ENCODE assay signal across 8 cellular contexts in genomic region chr12:128644664-128645296, GRCh38.
DNase-seq lines count a peak whose midpoint lies in the region; ATAC-seq, FAIRE-seq and TF ChIP-seq lines count a peak whose summit lies in the region.

No MANE protein-coding gene starts in this region.

- H3K9me3 Mint-ChIP-seq in activated CD4-positive, alpha-beta T cell treated with anti-CD3 and anti-CD28 coated beads, Interleukin-2, amount 10 ng/mL, durations not matched to agents 24 days and 14 days = peaks cover 26% of the 10 kb centered on the region
- H3K9me3 Mint-ChIP-seq in activated T-cell treated with anti-CD3 and anti-CD28 coated beads, Interleukin-2, amount 50 U/mL, for 4 hours = peaks cover 14% of the 10 kb centered on the region

- CTCF ChIA-PET in HepG2 (lab: Yijun Ruan, JAX; ENCODE audit: low intra/inter-chr PET ratio, low total read pairs) = interaction anchor here (1.1 kb wide), 1 partner anchor 1267 kb away, joined by 3 read pairs; no protein-coding TSS in a partner anchor

- peak; percentile 35 for TF ChIP-seq CTCF in MM.1S (IDR thresholded peaks at IDR 0.05; ENCODE audit: low read length)
- peak; percentile 75 for TF ChIP-seq CTCF in HepG2 (CRISPR knock-in tag; IDR thresholded peaks at IDR 0.05)

- POLR2A ChIA-PET in HepG2 (lab: Yijun Ruan, JAX) = no interaction called here

- H3K27ac ChIP-seq in MM.1S (ENCODE audit: low read length) = no peak overlapping the region
- no peak overlapping the region for H3K27ac ChIP-seq in HepG2 (ENCODE audit: extremely low read length, insufficient read depth, low read length)
- no peak overlapping the region for H3K27ac ChIP-seq in right cardiac atrium (ENCODE audit: low read length)

- H3K79me2 ChIP-seq in MM.1S (ENCODE audit: low read length) (no peaks in the 10 kb centered on the region), HepG2 (ENCODE audit: insufficient read depth, low read length) (no peaks in the 10 kb centered on the region)

- no peaks in the 10 kb centered on the region for H3K36me3 ChIP-seq in MM.1S (replicated peaks; ENCODE audit: insufficient read depth, low read length)
- H3K36me3 ChIP-seq in HepG2 (replicated peaks in 1 of 2; ENCODE audit: control insufficient read depth in 1 of 2, insufficient read depth in 2 of 2, low read length in 2 of 2) = no peaks in the 10 kb centered on the region

- no peaks in the 10 kb centered on the region for H3F3A ChIP-seq in MM.1S (ENCODE audit: insufficient read depth, low read length)

- no peak for FAIRE-seq in HepG2 (lab: Jason Lieb, UNC)

- no peaks in the 10 kb centered on the region for H3K27me3 Mint-ChIP-seq in activated CD4-positive, alpha-beta T cell treated with anti-CD3 and anti-CD28 coated beads, Interleukin-2, amount 10 ng/mL, durations not matched to agents 24 days and 14 days
- H3K27me3 Mint-ChIP-seq in activated T-cell treated with anti-CD3 and anti-CD28 coated beads, Interleukin-2, amount 50 U/mL, for 4 hours (ENCODE audit: low read depth) = no peaks in the 10 kb centered on the region

- TF ChIP-seq EP300 in HepG2 (IDR thresholded peaks at IDR 0.05; ENCODE audit: low read depth in 2 of 2, low read length in 2 of 2) (no peak), HepG2 (CRISPR knock-in tag; IDR thresholded peaks at IDR 0.05; ENCODE audit: borderline replicate concordance) (no peak)

- H3K9me2 ChIP-seq in MM.1S (replicated peaks; ENCODE audit: insufficient read depth, low read length) = no peaks in the 10 kb centered on the region

- H3K9me3 ChIP-seq in MM.1S (replicated peaks; ENCODE audit: insufficient read depth, low read length) = no peaks in the 10 kb centered on the region
- H3K9me3 ChIP-seq in HepG2 (ENCODE audit: low read length) = no peaks in the 10 kb centered on the region
- H3K9me3 ChIP-seq in right cardiac atrium (ENCODE audit: control insufficient read depth, low read length) = no peaks in the 10 kb centered on the region

- H3K4me2 ChIP-seq in MM.1S (ENCODE audit: low read depth, low read length) (no peak overlapping the region), HepG2 (ENCODE audit: low read depth, low read length) (no peak overlapping the region)

- no peak for ATAC-seq in activated T-cell treated with anti-CD3 and anti-CD28 coated beads, Interleukin-2, amount 50 U/mL, for 4 hours
- ATAC-seq in HepG2 = peak; percentile 44; the same call in 2 of the 3 replicates
- ATAC-seq in HG02759 (IDR thresholded peaks at IDR 0.05; ENCODE audit: unreplicated experiment) = no peak
- ATAC-seq in right cardiac atrium = no peak

- TF ChIP-seq RAD21 in HepG2 (CRISPR knock-in tag; IDR thresholded peaks at IDR 0.05) = 0 out of 2 replicates have a peak, but pooled peaks have one; percentile 14

- H3K27ac Mint-ChIP-seq in activated CD4-positive, alpha-beta T cell treated with anti-CD3 and anti-CD28 coated beads, Interleukin-2, amount 10 ng/mL, durations not matched to agents 24 days and 14 days = no peak overlapping the region

- 28% methylated on average over 10 of the region's 15 CpGs for WGBS in HepG2 (ENCODE audit: low lambda C conversion rate)
- 54% methylated on average over 15 of the region's 15 CpGs for WGBS in right cardiac atrium

- in situ Hi-C loops in HepG2 (cut with HindIII; ENCODE audit: extremely low pct_ligation_motif_present, low pct_unique_long_range_greater_than_20kb) = no loop called here

- no peaks in the 10 kb centered on the region for H3K36me3 Mint-ChIP-seq in activated CD4-positive, alpha-beta T cell treated with anti-CD3 and anti-CD28 coated beads, Interleukin-2, amount 10 ng/mL, durations not matched to agents 24 days and 14 days (ENCODE audit: low read depth)
- no peaks in the 10 kb centered on the region for H3K36me3 Mint-ChIP-seq in activated T-cell treated with anti-CD3 and anti-CD28 coated beads, Interleukin-2, amount 50 U/mL, for 4 hours (ENCODE audit: insufficient read depth)

- H3K4me1 Mint-ChIP-seq in activated CD4-positive, alpha-beta T cell treated with anti-CD3 and anti-CD28 coated beads, Interleukin-2, amount 10 ng/mL, durations not matched to agents 24 days and 14 days = no peaks in the 10 kb centered on the region
- H3K4me1 Mint-ChIP-seq in activated T-cell treated with anti-CD3 and anti-CD28 coated beads, Interleukin-2, amount 50 U/mL, for 4 hours (ENCODE audit: low read depth) = no peaks in the 10 kb centered on the region

- no peak overlapping the region for H3K4me3 Mint-ChIP-seq in activated CD4-positive, alpha-beta T cell treated with anti-CD3 and anti-CD28 coated beads, Interleukin-2, amount 10 ng/mL, durations not matched to agents 24 days and 14 days
- no peak overlapping the region for H3K4me3 Mint-ChIP-seq in activated T-cell treated with anti-CD3 and anti-CD28 coated beads, Interleukin-2, amount 50 U/mL, for 4 hours

- DNase-seq in activated CD4-positive, alpha-beta T cell treated with anti-CD3 and anti-CD28 coated beads, Interleukin-2, amount 10 ng/mL, durations not matched to agents 24 days and 14 days = peak; percentile 71
- DNase-seq in activated CD4-positive, alpha-beta T cell treated with anti-CD3 and anti-CD28 coated beads, Interleukin-2, amount 50 U/mL, for 4 hours = no peak
- DNase-seq in MM.1S (no peak), HepG2 (ENCODE audit: low spot score) (peak; percentile 3), T-helper 1 cell (no peak), right cardiac atrium (no peak)
- DNase-seq in activated T-cell treated with anti-CD3 and anti-CD28 coated beads, Interleukin-2, amount 50 U/mL, for 4 hours = peak; percentile 7

- H3K27me3 ChIP-seq in MM.1S (replicated peaks; ENCODE audit: insufficient read depth, low read length) (no peaks in the 10 kb centered on the region), HepG2 (ENCODE audit: control insufficient read depth in 1 of 2, insufficient read depth in 2 of 2, low read length in 2 of 2) (peaks cover 1 to 5% of the 10 kb centered on the region in 2 experiments; a peak in 2 of 5 replicates), right cardiac atrium (ENCODE audit: control insufficient read depth, insufficient read depth) (no peaks in the 10 kb centered on the region)

- no peak for TF ChIP-seq POLR2A in HepG2 (IDR thresholded peaks at IDR 0.05; ENCODE audit: insufficient read depth in 1 of 2, low read depth in 2 of 2, low read length in 2 of 2)

- BruUV-seq in HepG2 (replicated peaks; lab: Mats Ljungman, UMichigan) = no TSS peak

- intact Hi-C loops in activated CD4-positive, alpha-beta T cell treated with anti-CD3 and anti-CD28 coated beads, Interleukin-2, amount 10 ng/mL, durations not matched to agents 24 days and 14 days (cut with micrococcal nuclease) = loop anchor here (5.0 to 10.0 kb wide), 2 partner anchors 1270 to 1368 kb away; no protein-coding TSS in a partner anchor
- intact Hi-C loops in HepG2 (cut with micrococcal nuclease; ENCODE audit: unreplicated experiment) = no loop called here
- intact Hi-C loops in right cardiac atrium (cut with DNase I) = no loop called here

- H2AFZ ChIP-seq in MM.1S (ENCODE audit: low read length) = no peak overlapping the region
- H2AFZ ChIP-seq in HepG2 (ENCODE audit: low read length) = no peak overlapping the region

- H3K4me1 ChIP-seq in MM.1S (ENCODE audit: low read length) (no peaks in the 10 kb centered on the region), HepG2 (ENCODE audit: insufficient read depth, low read length) (no peaks in the 10 kb centered on the region), right cardiac atrium (ENCODE audit: control insufficient read depth, insufficient read depth, low read length) (no peaks in the 10 kb centered on the region)

- H3K4me3 ChIP-seq in MM.1S (ENCODE audit: low read length) = no peak overlapping the region
- H3K4me3 ChIP-seq in HepG2 (replicated peaks in 1 of 3; ENCODE audit: insufficient read depth in 1 of 3, low read depth in 2 of 3, low read length in 3 of 3) = no peak overlapping the region
- no peak overlapping the region for H3K4me3 ChIP-seq in right cardiac atrium (ENCODE audit: low read length)

- H4K20me1 ChIP-seq in MM.1S (ENCODE audit: insufficient read depth, low read length) = no peaks in the 10 kb centered on the region
- no peaks in the 10 kb centered on the region for H4K20me1 ChIP-seq in HepG2 (ENCODE audit: insufficient read depth, low read length)

- H3K9ac ChIP-seq in MM.1S (ENCODE audit: low read length) = no peak overlapping the region
- H3K9ac ChIP-seq in HepG2 (ENCODE audit: insufficient read depth, low read depth, low read length) = no peak overlapping the region

TF ChIP-seq in HepG2, 621 proteins besides CTCF, POLR2A, EP300 and RAD21 (continues in another document):
- TF ChIP-seq E2F2 (CRISPR knock-in tag; IDR thresholded peaks at IDR 0.05; ENCODE audit: borderline replicate concordance) = no peak
- TF ChIP-seq NRL (CRISPR knock-in tag; IDR thresholded peaks at IDR 0.05; ENCODE audit: borderline replicate concordance) = no peak
- TF ChIP-seq ZNF775 (CRISPR knock-in tag; IDR thresholded peaks at IDR 0.05; ENCODE audit: borderline replicate concordance) = no peak
- TF ChIP-seq SMC3 (IDR thresholded peaks at IDR 0.05; ENCODE audit: low read length) = peak; percentile 39; the same call in 1 of the 2 replicates
- TF ChIP-seq STAG1 (CRISPR knock-in tag; IDR thresholded peaks at IDR 0.05) = peak; percentile 51; the same call in 1 of the 2 replicates
- TF ChIP-seq ZMAT3 (CRISPR knock-in tag; conservative IDR thresholded peaks at IDR 0.05) = no peak

Comparison
In these comparisons a context has a peak if more than half of its experiments do, and no peak if none do; other contexts are left out.
1. DNase-seq: peak in activated CD4-positive, alpha-beta T cell treated with anti-CD3 and anti-CD28 coated beads, Interleukin-2, amount 10 ng/mL, durations not matched to agents 24 days and 14 days (single experiment), activated T-cell treated with anti-CD3 and anti-CD28 coated beads, Interleukin-2, amount 50 U/mL, for 4 hours (single experiment) and HepG2 (single experiment); none in activated CD4-positive, alpha-beta T cell treated with anti-CD3 and anti-CD28 coated beads, Interleukin-2, amount 50 U/mL, for 4 hours (0 of 2), MM.1S (single experiment), T-helper 1 cell (0 of 5) and right cardiac atrium (0 of 3).